In genomic region chr9:124665391-124666058, GRCh38 we compare ENCODE assay signal across 16 cellular contexts.
DNase-seq lines count a peak whose midpoint lies in the region; ATAC-seq, FAIRE-seq and TF ChIP-seq lines count a peak whose summit lies in the region.
"Had no signal": no experiment of that assay in that cellular context is flagged by ENCODE, and none has a peak within 500 bp of the region (broad histone marks: within the 10 kb centered on the region; RNA-seq: fewer than 3 reads in every experiment).

No MANE protein-coding gene starts in this region.

- no peak overlapping the region for H3K27ac Mint-ChIP-seq in glutamatergic neuron (ENCODE audit: unreplicated experiment)
- H3K27ac Mint-ChIP-seq: T-helper 17 cell had no signal

- intact Hi-C loops in GM12878 (cut with micrococcal nuclease; ENCODE audit: unreplicated experiment) = no loop called here
- intact Hi-C loops in HepG2 (cut with micrococcal nuclease; ENCODE audit: unreplicated experiment) = no loop called here

- no peaks in the 10 kb centered on the region for H3K27me3 Mint-ChIP-seq in glutamatergic neuron (ENCODE audit: unreplicated experiment)

- H3K27me3 ChIP-seq in GM12878 (replicated peaks in 1 of 2; ENCODE audit: control insufficient read depth in 2 of 2, insufficient read depth in 2 of 2, low read length in 1 of 2) = no peaks in the 10 kb centered on the region
- H3K27me3 ChIP-seq in HepG2 (ENCODE audit: control insufficient read depth in 1 of 2, insufficient read depth in 2 of 2, low read length in 2 of 2) = no peaks in the 10 kb centered on the region
- H3K27me3 ChIP-seq in right atrium auricular region = no peaks in the 10 kb centered on the region
- H3K27me3 ChIP-seq: BLaER1 had no signal

- peak; percentile 39 for DNase-seq in AG08395 (ENCODE audit: low spot score)
- peak; percentile 71 for DNase-seq in HPDE6-E6E7 (ENCODE audit: extremely low spot score)
- DNase-seq in GM12878 (ENCODE audit: low read depth, low spot score) = no peak
- peak; percentile 88 for DNase-seq in HepG2 (ENCODE audit: low spot score)
- DNase-seq in glutamatergic neuron = no peak
- no peak for DNase-seq in activated CD4-positive, alpha-beta T cell treated with anti-CD3 and anti-CD28 coated beads for 1 hour
- DNase-seq in NCI-H524 (lab: John Stamatoyannopoulos, UW) = no peak
- DNase-seq in right atrium auricular region (ENCODE audit: low spot score) = no peak
- DNase-seq: activated CD4-positive, alpha-beta T cell treated with anti-CD3 and anti-CD28 coated beads, Interleukin-2, amount 50 U/mL, for 1 hour; activated gamma-delta T cell; caudate nucleus; GF-D8; NCI-H1436 treated with DMSO at 0.1 percent for 48 hours; T-helper 17 cell had no signal

- SMC1A ChIA-PET in GM12878 (lab: Charles Lee; ENCODE audit: uncharacterized antibody, unreplicated experiment) = interaction anchor here (1.0 to 2.2 kb wide), 11 partner anchors 10 to 101 kb away, joined by 4 to 18 read pairs (median 9); no protein-coding TSS in a partner anchor

- peak; percentile 12; the same call in 2 of the 3 replicates for ATAC-seq in GM12878
- ATAC-seq in HepG2 = peak; percentile 96
- ATAC-seq: T-helper 17 cell had no signal

- H3K9me3 ChIP-seq in GM12878 (replicated peaks; ENCODE audit: control insufficient read depth, insufficient read depth, low read length) (no peaks in the 10 kb centered on the region; the same call in 2 of the 3 replicates), HepG2 (ENCODE audit: low read length) (no peaks in the 10 kb centered on the region), right atrium auricular region (no peaks in the 10 kb centered on the region)

- H4K20me1 ChIP-seq in GM12878 (ENCODE audit: control insufficient read depth, insufficient read depth) (no peaks in the 10 kb centered on the region), HepG2 (ENCODE audit: insufficient read depth, low read length) (no peaks in the 10 kb centered on the region)

- no peak for TF ChIP-seq RAD21 in GM12878 (IDR thresholded peaks at IDR 0.05; ENCODE audit: insufficient read depth, low read depth, low read length)
- TF ChIP-seq RAD21 in HepG2 (CRISPR knock-in tag; IDR thresholded peaks at IDR 0.05) = no peak

- no peak overlapping the region for H3K4me3 Mint-ChIP-seq in glutamatergic neuron (ENCODE audit: unreplicated experiment)
- H3K4me3 Mint-ChIP-seq: neural crest cell, T-helper 17 cell had no signal

- no peak overlapping the region for H3K27ac ChIP-seq in GM12878 (ENCODE audit: control insufficient read depth, insufficient read depth)
- H3K27ac ChIP-seq in HepG2 (ENCODE audit: extremely low read length, insufficient read depth, low read length) = peak overlapping the region; percentile 84
- no peak overlapping the region for H3K27ac ChIP-seq in right atrium auricular region
- H3K27ac ChIP-seq: BLaER1 had no signal

- TF ChIP-seq POLR2A in GM12878 (IDR thresholded peaks at IDR 0.05; ENCODE audit: low read depth, low read length) (no peak), HepG2 (IDR thresholded peaks at IDR 0.05; ENCODE audit: insufficient read depth in 1 of 2, low read depth in 2 of 2, low read length in 2 of 2) (0 out of 4 replicates have a peak, but pooled peaks of 1 of the 2 experiments have one; percentile 15)

- FAIRE-seq in GM12878 (lab: Jason Lieb, UNC) = no peak
- FAIRE-seq in HepG2 (lab: Jason Lieb, UNC) = peak; percentile 28

- H3K36me3 ChIP-seq in GM12878 (ENCODE audit: control insufficient read depth in 2 of 2, insufficient read depth in 2 of 2, low read length in 1 of 2) = peaks cover 0 to 2% of the 10 kb centered on the region in 2 experiments; a peak in 1 of 4 replicates
- H3K36me3 ChIP-seq in HepG2 (replicated peaks in 1 of 2; ENCODE audit: control insufficient read depth in 1 of 2, insufficient read depth in 2 of 2, low read length in 2 of 2) = no peaks in the 10 kb centered on the region
- H3K36me3 ChIP-seq in right atrium auricular region = no peaks in the 10 kb centered on the region

- H2AFZ ChIP-seq in GM12878 (ENCODE audit: control insufficient read depth, low read depth, low read length) (no peak overlapping the region), HepG2 (ENCODE audit: low read length) (no peak overlapping the region)

- no peak overlapping the region for H3K4me2 ChIP-seq in GM12878 (ENCODE audit: control insufficient read depth, insufficient read depth)
- peak overlapping the region; percentile 61 for H3K4me2 ChIP-seq in HepG2 (ENCODE audit: low read depth, low read length)
- H3K4me2 ChIP-seq: BLaER1 had no signal

- H3K79me2 ChIP-seq in GM12878 (ENCODE audit: control insufficient read depth, insufficient read depth, low read length) = peaks cover 65% of the 10 kb centered on the region
- H3K79me2 ChIP-seq in HepG2 (ENCODE audit: insufficient read depth, low read length) = peaks cover 40% of the 10 kb centered on the region

- peaks cover 7% of the 10 kb centered on the region for H3K4me1 Mint-ChIP-seq in glutamatergic neuron (ENCODE audit: low read depth, unreplicated experiment)

- 74% methylated on average over 5 of the region's 5 CpGs for WGBS in GM12878 (ENCODE audit: insufficient coverage, insufficient replicate concordance, low lambda C conversion rate, missing lambda C conversion rate)
- WGBS in HepG2 (ENCODE audit: low lambda C conversion rate) = 23% methylated on average over 5 of the region's 5 CpGs

- TF ChIP-seq EP300 in GM12878 (IDR thresholded peaks at IDR 0.05; ENCODE audit: borderline replicate concordance in 1 of 2, control insufficient read depth in 1 of 2, low read depth in 2 of 2, low read length in 2 of 2) (no peak), HepG2 (IDR thresholded peaks at IDR 0.05; ENCODE audit: low read depth in 2 of 2, low read length in 2 of 2) (peak in 1 of 2 experiments; percentile 78; a peak in 2 of 4 replicates), HepG2 (CRISPR knock-in tag; IDR thresholded peaks at IDR 0.05; ENCODE audit: borderline replicate concordance) (0 out of 2 replicates have a peak, but pooled peaks have one; percentile 48)

- no peak overlapping the region for H3K4me3 ChIP-seq in GM12878
- H3K4me3 ChIP-seq in HepG2 (replicated peaks in 1 of 3; ENCODE audit: insufficient read depth in 1 of 3, low read depth in 2 of 3, low read length in 3 of 3) = peak overlapping the region; percentile 16 to 55 (median 20); a peak in 2 of 6 replicates
- no peak overlapping the region for H3K4me3 ChIP-seq in right atrium auricular region
- H3K4me3 ChIP-seq: BLaER1 had no signal

- no peak for TF ChIP-seq CTCF in GM12878 (IDR thresholded peaks at IDR 0.05 in 2 of 3, conservative IDR thresholded peaks at IDR 0.05 in 1 of 3; ENCODE audit: control insufficient read depth in 2 of 3, extremely low read depth in 1 of 3, insufficient read depth in 1 of 3, low read depth in 3 of 3, low read length in 3 of 3)
- TF ChIP-seq CTCF in HepG2 (CRISPR knock-in tag; IDR thresholded peaks at IDR 0.05) = no peak
- no peak for TF ChIP-seq CTCF in glutamatergic neuron (IDR thresholded peaks at IDR 0.05; ENCODE audit: partially characterized antibody, unreplicated experiment)
- TF ChIP-seq CTCF in right atrium auricular region (IDR thresholded peaks at IDR 0.05) = no peak

- H3K4me1 ChIP-seq in GM12878 (ENCODE audit: control insufficient read depth, insufficient read depth, low read length) (no peaks in the 10 kb centered on the region), HepG2 (ENCODE audit: insufficient read depth, low read length) (peaks cover 81% of the 10 kb centered on the region), right atrium auricular region (peaks cover 0 to 7% of the 10 kb centered on the region in 2 donors)

- H3K36me3 Mint-ChIP-seq in glutamatergic neuron (ENCODE audit: unreplicated experiment) = no peaks in the 10 kb centered on the region

- in situ Hi-C loops in GM12878 (cut with MboI) = no loop called here
- in situ Hi-C loops in HepG2 (cut with HindIII; ENCODE audit: extremely low pct_ligation_motif_present, low pct_unique_long_range_greater_than_20kb) = no loop called here

- POLR2A ChIA-PET in GM12878 (lab: Charles Lee) = interaction anchor here (0.6 to 1.9 kb wide), 5 partner anchors 8 to 116 kb away, joined by 3 to 17 read pairs (median 3); no protein-coding TSS in a partner anchor
- POLR2A ChIA-PET in HepG2 (lab: Yijun Ruan, JAX) = interaction anchor here (1.1 to 2.1 kb wide), 3 partner anchors 11 to 98 kb away, joined by 3 to 6 read pairs (median 3); no protein-coding TSS in a partner anchor

- BruUV-seq in GM12878 (replicated peaks; lab: Mats Ljungman, UMichigan) (no TSS peak), HepG2 (replicated peaks; lab: Mats Ljungman, UMichigan) (TSS peak; percentile 74)

- H3K9me3 Mint-ChIP-seq in glutamatergic neuron (ENCODE audit: unreplicated experiment) = peaks cover 2% of the 10 kb centered on the region
- H3K9me3 Mint-ChIP-seq: neural crest cell had no signal

- RAD21 ChIA-PET in GM12878 (lab: Charles Lee; ENCODE audit: unreplicated experiment) = interaction anchor here (0.7 to 2.0 kb wide), 4 partner anchors 43 to 110 kb away, joined by 3 to 11 read pairs (median 3); no protein-coding TSS in a partner anchor

- H3K9ac ChIP-seq in GM12878 (ENCODE audit: control insufficient read depth, insufficient read depth, low read length) = no peak overlapping the region
- H3K9ac ChIP-seq in HepG2 (ENCODE audit: insufficient read depth, low read depth, low read length) = peak overlapping the region; percentile 53
- H3K9ac ChIP-seq: BLaER1 had no signal

- CTCF ChIA-PET in GM12878 (lab: Yijun Ruan, JAX) = interaction anchor here (1.0 to 2.3 kb wide), 6 partner anchors 41 to 104 kb away, joined by 3 to 15 read pairs (median 6); no protein-coding TSS in a partner anchor
- CTCF ChIA-PET in HepG2 (lab: Yijun Ruan, JAX; ENCODE audit: low intra/inter-chr PET ratio, low total read pairs) = no interaction called here

TF ChIP-seq in GM12878, 131 proteins besides CTCF, POLR2A, EP300 and RAD21 (continues in another document):
- no peak for TF ChIP-seq MYB (IDR thresholded peaks at IDR 0.05; ENCODE audit: borderline replicate concordance, low read depth, low read length)

TF ChIP-seq in HepG2, 621 proteins besides CTCF, POLR2A, EP300 and RAD21 (continues in another document):
- TF ChIP-seq FOXJ3 (CRISPR knock-in tag; IDR thresholded peaks at IDR 0.05; ENCODE audit: borderline replicate concordance) = peak; percentile 59; the same call in 1 of the 2 replicates
- TF ChIP-seq ARNTL (CRISPR knock-in tag; IDR thresholded peaks at IDR 0.05) = no peak
- TF ChIP-seq ZNF800 (CRISPR knock-in tag; IDR thresholded peaks at IDR 0.05) = no peak

Comparison
In these comparisons a context has a peak if more than half of its experiments do, and no peak if none do; other contexts are left out.
1. DNase-seq: peak in AG08395 (single experiment), HPDE6-E6E7 (single experiment) and HepG2 (single experiment); none in GM12878 (single experiment), glutamatergic neuron (single experiment), activated CD4-positive, alpha-beta T cell treated with anti-CD3 and anti-CD28 coated beads for 1 hour (single experiment), NCI-H524 (0 of 2) and right atrium auricular region (single experiment).
2. H3K4me3 ChIP-seq: peak in HepG2 (3 of 3); none in GM12878 (single experiment) and right atrium auricular region (0 of 2).